ENCODE assay signal across 1 cellular context in the genomic region with DNA sequence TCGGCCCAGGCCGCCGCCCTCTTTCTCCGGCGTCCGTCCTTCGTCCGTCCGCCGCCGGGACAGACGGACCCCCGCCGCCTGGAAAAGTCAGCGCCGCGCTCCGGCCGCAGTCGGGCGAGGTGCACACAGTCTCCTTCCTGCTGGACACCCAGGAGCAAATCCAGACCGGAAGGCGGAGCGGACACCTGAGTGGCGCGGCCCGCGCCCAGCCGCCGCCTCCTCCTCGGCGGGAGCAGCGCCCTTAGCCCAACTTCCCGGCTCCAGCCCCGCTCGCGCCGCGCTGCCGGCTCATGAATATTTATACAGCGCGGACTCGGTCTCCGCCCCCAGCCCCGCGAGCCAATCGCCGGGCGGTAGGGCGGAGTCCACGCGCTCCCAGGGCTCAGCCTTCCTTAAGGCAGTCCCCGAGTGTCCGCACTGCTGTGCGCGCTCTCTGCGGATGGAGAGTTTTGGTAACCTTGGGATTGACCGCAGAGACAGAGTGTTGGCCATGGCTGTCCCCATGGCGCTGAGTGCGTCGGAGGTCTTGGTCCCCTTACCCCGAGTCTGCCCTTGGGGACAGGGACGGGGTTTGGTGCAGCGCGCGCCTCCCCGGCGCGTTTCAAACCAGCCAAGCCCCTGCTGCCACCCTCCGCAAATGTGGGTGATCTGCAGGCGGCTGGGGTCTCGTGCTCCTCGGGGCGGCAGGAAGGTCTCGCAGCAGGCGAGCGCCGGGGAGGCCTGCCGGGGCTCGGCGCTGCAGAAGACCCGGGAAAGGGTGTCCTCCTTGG.
A peak's percentile ranks its signal among the peaks of the same experiment; 100 is the strongest.
TF ChIP-seq lines count a peak whose summit lies in the region.

A gene with protein sequence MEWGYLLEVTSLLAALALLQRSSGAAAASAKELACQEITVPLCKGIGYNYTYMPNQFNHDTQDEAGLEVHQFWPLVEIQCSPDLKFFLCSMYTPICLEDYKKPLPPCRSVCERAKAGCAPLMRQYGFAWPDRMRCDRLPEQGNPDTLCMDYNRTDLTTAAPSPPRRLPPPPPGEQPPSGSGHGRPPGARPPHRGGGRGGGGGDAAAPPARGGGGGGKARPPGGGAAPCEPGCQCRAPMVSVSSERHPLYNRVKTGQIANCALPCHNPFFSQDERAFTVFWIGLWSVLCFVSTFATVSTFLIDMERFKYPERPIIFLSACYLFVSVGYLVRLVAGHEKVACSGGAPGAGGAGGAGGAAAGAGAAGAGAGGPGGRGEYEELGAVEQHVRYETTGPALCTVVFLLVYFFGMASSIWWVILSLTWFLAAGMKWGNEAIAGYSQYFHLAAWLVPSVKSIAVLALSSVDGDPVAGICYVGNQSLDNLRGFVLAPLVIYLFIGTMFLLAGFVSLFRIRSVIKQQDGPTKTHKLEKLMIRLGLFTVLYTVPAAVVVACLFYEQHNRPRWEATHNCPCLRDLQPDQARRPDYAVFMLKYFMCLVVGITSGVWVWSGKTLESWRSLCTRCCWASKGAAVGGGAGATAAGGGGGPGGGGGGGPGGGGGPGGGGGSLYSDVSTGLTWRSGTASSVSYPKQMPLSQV (minus strand): TSS at position 274 of the 770 bp plus-strand sequence. CDS start 867 bp downstream, outside the sequence.

TF ChIP-seq in neural cell, 6 proteins besides CTCF, POLR2A, EP300 and RAD21 (continued from another document):
- TF ChIP-seq EZH2 (IDR thresholded peaks at IDR 0.05; ENCODE audit: borderline replicate concordance, insufficient read depth, low read length, poor library complexity, severe bottlenecking) (no peak), SMC3 (conservative IDR thresholded peaks at IDR 0.05; ENCODE audit: poor library complexity) (peak; percentile 75), POLR2AphosphoS5 (IDR thresholded peaks at IDR 0.05) (peak; percentile 33)
